ENCODE assay signal across 21 cellular contexts in the genomic region with DNA sequence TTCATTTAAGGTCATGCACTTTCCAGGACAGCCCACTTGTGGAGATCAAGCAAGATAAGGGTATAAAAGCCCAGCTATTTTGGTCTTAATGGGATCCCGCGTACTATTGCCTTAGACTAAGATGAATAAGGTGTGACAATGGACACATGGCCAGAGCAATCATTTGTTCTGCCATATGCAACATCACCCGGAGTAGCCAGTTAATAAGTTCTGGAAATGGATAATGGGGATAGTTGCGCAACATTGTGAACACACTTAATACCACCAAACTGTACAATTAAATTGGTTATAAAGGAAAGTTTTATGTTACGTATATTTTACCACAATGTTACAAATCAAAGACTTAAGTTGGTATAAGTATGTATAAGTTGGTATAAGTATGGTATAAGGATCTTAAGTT.
DNase-seq lines count a peak whose midpoint lies in the region; ATAC-seq, FAIRE-seq and TF ChIP-seq lines count a peak whose summit lies in the region.
"Had no signal": no experiment of that assay in that cellular context is flagged by ENCODE, and none has a peak within 500 bp of the region (broad histone marks: within the 10 kb centered on the region; RNA-seq: fewer than 3 reads in every experiment).

No MANE protein-coding gene starts in this region.

- peaks cover 11% of the 10 kb centered on the region for H3K9me3 Mint-ChIP-seq in activated CD4-positive, alpha-beta memory T cell treated with anti-CD3 and anti-CD28 coated beads for 36 hours
- H3K9me3 Mint-ChIP-seq: H9 had no signal

- CTCF ChIA-PET in IMR-90 (lab: Yijun Ruan, JAX) = no interaction called here
- CTCF ChIA-PET in H1 (lab: Charles Lee; ENCODE audit: partially characterized antibody) = no interaction called here
- CTCF ChIA-PET in activated CD4-positive, alpha-beta memory T cell treated with anti-CD3 and anti-CD28 coated beads for 36 hours (lab: Charles Lee) = no interaction called here

- H3K18ac ChIP-seq in IMR-90 (ENCODE audit: low read depth, low read length) (no peak overlapping the region), H1 (ENCODE audit: extremely low read depth, low read length) (no peak overlapping the region)

- H3K4ac ChIP-seq in IMR-90 (ENCODE audit: low read depth, low read length) = no peak overlapping the region
- H3K4ac ChIP-seq in H1 (replicated peaks; ENCODE audit: insufficient read length, low read depth, low read length) = no peak overlapping the region

- H3K14ac ChIP-seq in IMR-90 (replicated peaks; ENCODE audit: low read depth, low read length) (no peak overlapping the region), H1 (ENCODE audit: insufficient read length) (no peak overlapping the region)

- H3K27ac Mint-ChIP-seq in activated CD4-positive, alpha-beta memory T cell treated with anti-CD3 and anti-CD28 coated beads for 36 hours = no peak overlapping the region
- H3K27ac Mint-ChIP-seq: CD4-positive, alpha-beta memory T cell; H9 had no signal

- H3K9me1 ChIP-seq in IMR-90 (ENCODE audit: insufficient read depth, low read length) = no peaks in the 10 kb centered on the region

- no peak overlapping the region for H3K23ac ChIP-seq in IMR-90 (ENCODE audit: low read depth, low read length)
- H3K23ac ChIP-seq in H1 (ENCODE audit: insufficient read length) = no peak overlapping the region

- H3K23me2 ChIP-seq in H1 (ENCODE audit: low read depth, low read length) = no peaks in the 10 kb centered on the region; the same call in 1 of the 2 replicates

- POLR2A ChIA-PET in IMR-90 (lab: Charles Lee; ENCODE audit: unreplicated experiment) = no interaction called here
- POLR2A ChIA-PET in H1 (lab: Charles Lee; ENCODE audit: partially characterized antibody) = no interaction called here
- POLR2A ChIA-PET in activated CD4-positive, alpha-beta memory T cell treated with anti-CD3 and anti-CD28 coated beads for 36 hours (lab: Charles Lee) = no interaction called here

- no peak overlapping the region for H2AK9ac ChIP-seq in IMR-90 (replicated peaks; ENCODE audit: low read depth, low read length, poor library complexity)

- dilution Hi-C loops in IMR-90 (cut with HindIII; ENCODE audit: low sequenced_read_pairs, unreplicated experiment) = no loop called here

- H3K79me2 ChIP-seq in H1 (ENCODE audit: control insufficient read depth in 1 of 2, insufficient read depth in 2 of 2, low read length in 2 of 2) = no peaks in the 10 kb centered on the region

- H2BK5ac ChIP-seq in IMR-90 (ENCODE audit: low read depth, low read length, poor library complexity, severe bottlenecking) (no peak overlapping the region), H1 (ENCODE audit: low read depth, low read length) (no peak overlapping the region)

- BruUV-seq in IMR-90 (replicated peaks; lab: Mats Ljungman, UMichigan) = no TSS peak

- no peak overlapping the region for H4K5ac ChIP-seq in IMR-90 (ENCODE audit: low read depth, low read length)
- no peak overlapping the region for H4K5ac ChIP-seq in H1 (ENCODE audit: insufficient read length, low read depth, low read length)

- H3K27ac ChIP-seq in IMR-90 (ENCODE audit: insufficient read depth, low read length) (no peak overlapping the region), H1 (ENCODE audit: low read depth, low read length) (no peak overlapping the region)
- H3K27ac ChIP-seq: GM23248 had no signal

- in situ Hi-C loops in IMR-90 (cut with MboI; ENCODE audit: low sequenced_read_pairs) = no loop called here

- no peak for FAIRE-seq in H1 (lab: Jason Lieb, UNC)
- FAIRE-seq: GM12891, GM18507 had no signal

- H4K91ac ChIP-seq in IMR-90 (ENCODE audit: insufficient read depth, low read depth, low read length) (no peak overlapping the region), H1 (replicated peaks; ENCODE audit: insufficient read length, low read length) (no peak overlapping the region)

- TF ChIP-seq CTCF in IMR-90 (conservative IDR thresholded peaks at IDR 0.05; ENCODE audit: low read depth, low read length) (no peak), H1 (IDR thresholded peaks at IDR 0.05; ENCODE audit: control extremely low read depth in 1 of 3, insufficient read depth in 1 of 3, low read depth in 1 of 3, low read length in 3 of 3) (no peak)

- TF ChIP-seq EP300 in H1 (IDR thresholded peaks at IDR 0.05; ENCODE audit: borderline replicate concordance in 1 of 2, low read depth in 2 of 2, low read length in 2 of 2) = no peak

- H2AFZ ChIP-seq in IMR-90 (replicated peaks; ENCODE audit: low read length, poor library complexity) (no peak overlapping the region), H1 (ENCODE audit: low read length) (no peak overlapping the region)
- H2AFZ ChIP-seq: GM23248 had no signal

- ATAC-seq in IMR-90 (ENCODE audit: low read depth) = no peak
- ATAC-seq: HCT116 had no signal

- no peaks in the 10 kb centered on the region for H3K4me1 Mint-ChIP-seq in activated CD4-positive, alpha-beta memory T cell treated with anti-CD3 and anti-CD28 coated beads for 36 hours (ENCODE audit: low read depth)
- H3K4me1 Mint-ChIP-seq: CD4-positive, alpha-beta memory T cell; H9 had no signal

- WGBS in IMR-90 (ENCODE audit: extremely low coverage in 2 of 2, insufficient read length in 1 of 2), 2 experiments = no CpG with 5 or more reads among the region's 5 CpGs
- 84% methylated on average over 5 of the region's 5 CpGs; no CpG with 5 or more reads in 1 of the 2 experiments for WGBS in H1 (ENCODE audit: extremely low coverage in 1 of 2, insufficient coverage in 1 of 2, insufficient read length in 1 of 2, insufficient replicate concordance in 2 of 2, low coverage in 1 of 2, low lambda C conversion rate in 2 of 2, missing lambda C conversion rate in 1 of 2), 2 experiments

- H3K27me3 ChIP-seq in IMR-90 (ENCODE audit: control insufficient read depth, insufficient read depth, low read length) = no peaks in the 10 kb centered on the region
- no peaks in the 10 kb centered on the region for H3K27me3 ChIP-seq in H1 (replicated peaks in 1 of 4; ENCODE audit: control insufficient read depth in 3 of 4, extremely low read depth in 1 of 4, insufficient read depth in 3 of 4, low read length in 3 of 4)

- H3K27me3 Mint-ChIP-seq in activated CD4-positive, alpha-beta memory T cell treated with anti-CD3 and anti-CD28 coated beads for 36 hours = no peaks in the 10 kb centered on the region
- H3K27me3 Mint-ChIP-seq: CD4-positive, alpha-beta memory T cell had no signal

- intact Hi-C loops in IMR-90 (cut with micrococcal nuclease) = no loop called here
- intact Hi-C loops in activated CD4-positive, alpha-beta memory T cell treated with anti-CD3 and anti-CD28 coated beads for 36 hours (cut with micrococcal nuclease) = no loop called here

- H2BK120ac ChIP-seq in IMR-90 (ENCODE audit: low read depth, low read length) (no peak overlapping the region), H1 (replicated peaks; ENCODE audit: low read depth, low read length) (no peak overlapping the region)

- H3K4me1 ChIP-seq in IMR-90 (ENCODE audit: control insufficient read depth, insufficient read depth, low read length) (no peaks in the 10 kb centered on the region), H1 (replicated peaks in 1 of 4; ENCODE audit: control insufficient read depth in 3 of 4, insufficient read depth in 4 of 4, low read length in 3 of 4) (no peaks in the 10 kb centered on the region)

- TF ChIP-seq POLR2A in IMR-90 (IDR thresholded peaks at IDR 0.05; ENCODE audit: low read depth, low read length) = no peak
- TF ChIP-seq POLR2A in H1 (IDR thresholded peaks at IDR 0.05; ENCODE audit: control extremely low read depth in 1 of 2, low read depth in 2 of 2, low read length in 2 of 2) = no peak

- no peaks in the 10 kb centered on the region for H3K79me1 ChIP-seq in IMR-90 (ENCODE audit: low read depth in 1 of 2, low read length in 2 of 2)
- no peaks in the 10 kb centered on the region for H3K79me1 ChIP-seq in H1 (ENCODE audit: low read depth, low read length)

- H3K9me3 ChIP-seq in IMR-90 (ENCODE audit: control insufficient read depth, insufficient read depth, low read length) (no peaks in the 10 kb centered on the region), H1 (ENCODE audit: insufficient read depth in 2 of 2, low read depth in 1 of 2, low read length in 1 of 2) (no peaks in the 10 kb centered on the region)

- no peak for TF ChIP-seq RAD21 in IMR-90 (IDR thresholded peaks at IDR 0.05; ENCODE audit: low read length)
- TF ChIP-seq RAD21 in H1 (IDR thresholded peaks at IDR 0.05 in 1 of 2, conservative IDR thresholded peaks at IDR 0.05 in 1 of 2; ENCODE audit: low read depth in 2 of 2, low read length in 2 of 2) = no peak

- H3K9ac ChIP-seq in IMR-90 (ENCODE audit: low read depth, low read length) = no peak overlapping the region
- no peak overlapping the region for H3K9ac ChIP-seq in H1 (replicated peaks in 1 of 4; ENCODE audit: extremely low read depth in 1 of 4, low read depth in 3 of 4, low read length in 3 of 4)
- H3K9ac ChIP-seq: GM23248 had no signal

- no peak overlapping the region for H2BK15ac ChIP-seq in IMR-90 (ENCODE audit: low read depth, low read length)
- no peak overlapping the region for H2BK15ac ChIP-seq in H1 (ENCODE audit: low read length)

- H3K36me3 Mint-ChIP-seq in activated CD4-positive, alpha-beta memory T cell treated with anti-CD3 and anti-CD28 coated beads for 36 hours = no peaks in the 10 kb centered on the region
- H3K36me3 Mint-ChIP-seq: CD4-positive, alpha-beta memory T cell had no signal

- H3K4me3 Mint-ChIP-seq in activated CD4-positive, alpha-beta memory T cell treated with anti-CD3 and anti-CD28 coated beads for 36 hours = no peak overlapping the region
- H3K4me3 Mint-ChIP-seq: CD4-positive, alpha-beta memory T cell; H9 had no signal

- H3K56ac ChIP-seq in IMR-90 (ENCODE audit: extremely low read depth, insufficient read depth, low read length) = no peak overlapping the region
- no peak overlapping the region for H3K56ac ChIP-seq in H1 (replicated peaks; ENCODE audit: insufficient read length, low read depth, low read length)

- H2AK5ac ChIP-seq in IMR-90 (ENCODE audit: low read depth, low read length) (no peak overlapping the region; the same call in 1 of the 2 replicates), H1 (ENCODE audit: low read depth, low read length) (no peak overlapping the region)

- H4K20me1 ChIP-seq in IMR-90 (ENCODE audit: insufficient read depth, low read length) (no peaks in the 10 kb centered on the region), H1 (replicated peaks in 1 of 2; ENCODE audit: control insufficient read depth in 1 of 2, insufficient read depth in 2 of 2, low read length in 2 of 2) (no peaks in the 10 kb centered on the region)

- H2BK12ac ChIP-seq in H1 (ENCODE audit: low read depth, low read length) = no peak overlapping the region

- H2BK20ac ChIP-seq in IMR-90 (ENCODE audit: low read depth, low read length) (no peak overlapping the region), H1 (ENCODE audit: low read length) (no peak overlapping the region)

- DNase-seq in IMR-90 = no peak
- DNase-seq in M059J (ENCODE audit: low read depth) = peak; percentile 11
- peak; percentile 2 for DNase-seq in amniotic epithelial cell (ENCODE audit: low read depth)
- DNase-seq in H1 (ENCODE audit: low read depth in 1 of 2, low spot score in 2 of 2) = no peak
- DNase-seq in activated CD8-positive, alpha-beta memory T cell treated with anti-CD3 and anti-CD28 coated beads for 24 hours = no peak
- DNase-seq in NCI-H1417 (lab: John Stamatoyannopoulos, UW) = no peak
- DNase-seq in A172 (ENCODE audit: low spot score) = no peak
- DNase-seq in activated CD4-positive, alpha-beta memory T cell treated with anti-CD3 and anti-CD28 coated beads for 36 hours = no peak
- DNase-seq: 8988T; C1 segment of cervical spinal cord; Calu3; CD4-positive, alpha-beta memory T cell; COR-L47; DMS53; DMS79 treated with DMSO at 0.1 percent for 48 hours; GF-D8; H9 had no signal

- H4K8ac ChIP-seq in IMR-90 (ENCODE audit: low read depth in 2 of 2, low read length in 2 of 2) (no peak overlapping the region), H1 (ENCODE audit: extremely low read depth, insufficient read depth, low read length) (no peak overlapping the region)

- H3K4me2 ChIP-seq in IMR-90 (ENCODE audit: low read depth, low read length) (no peak overlapping the region), H1 (ENCODE audit: insufficient read depth in 1 of 2, low read depth in 2 of 2, low read length in 2 of 2) (no peak overlapping the region)

- H3K4me3 ChIP-seq in IMR-90 (ENCODE audit: insufficient read depth, low read depth, low read length) (no peak overlapping the region), H1 (ENCODE audit: extremely low read depth in 1 of 4, insufficient read depth in 2 of 4, low read depth in 3 of 4, low read length in 4 of 4) (no peak overlapping the region)
- H3K4me3 ChIP-seq: GM23248 had no signal

- H3K36me3 ChIP-seq in IMR-90 (ENCODE audit: control insufficient read depth, insufficient read depth, low read length) = no peaks in the 10 kb centered on the region; the same call in 1 of the 2 replicates
- H3K36me3 ChIP-seq in H1 (ENCODE audit: control insufficient read depth in 2 of 4, insufficient read depth in 4 of 4, low read length in 3 of 4) = no peaks in the 10 kb centered on the region

Comparison
In these comparisons a context has a peak if more than half of its experiments do, and no peak if none do; other contexts are left out.
1. DNase-seq: peak in M059J (single experiment) and amniotic epithelial cell (single experiment); none in IMR-90 (single experiment), H1 (0 of 2), activated CD8-positive, alpha-beta memory T cell treated with anti-CD3 and anti-CD28 coated beads for 24 hours (single experiment), NCI-H1417 (0 of 3), A172 (single experiment) and activated CD4-positive, alpha-beta memory T cell treated with anti-CD3 and anti-CD28 coated beads for 36 hours (single experiment).